In the genomic region with DNA sequence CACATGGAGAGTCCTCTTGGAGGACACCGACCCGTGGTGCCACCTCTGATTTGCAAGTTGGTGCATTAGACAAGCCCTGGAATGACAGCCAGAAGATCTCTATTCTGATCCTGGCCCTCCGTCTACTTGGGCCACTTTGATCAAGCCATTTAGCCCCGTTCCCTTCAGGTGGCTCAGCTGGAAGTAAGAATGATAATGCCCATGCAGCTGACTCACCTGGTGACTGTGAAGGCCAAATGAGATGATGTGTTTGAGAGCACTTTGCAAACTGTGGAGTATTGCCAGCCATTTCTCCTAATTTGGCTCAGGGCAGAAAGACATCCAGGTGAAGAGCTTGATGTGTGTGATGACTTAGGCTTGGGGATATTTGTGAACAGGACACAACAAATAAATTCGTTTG, we compare ENCODE assay signal across 20 cellular contexts.
DNase-seq lines count a peak whose midpoint lies in the region; ATAC-seq and TF ChIP-seq lines count a peak whose summit lies in the region.
"Had no signal": no experiment of that assay in that cellular context is flagged by ENCODE, and none has a peak within 500 bp of the region (broad histone marks: within the 10 kb centered on the region; RNA-seq: fewer than 3 reads in every experiment).

No MANE protein-coding gene starts in this region.

- H3K4me3 ChIP-seq in HUES6 (ENCODE audit: low read depth, low read length) (no peak overlapping the region), sigmoid colon (no peak overlapping the region)
- H3K4me3 ChIP-seq: mucosa of descending colon, SK-N-MC, stomach had no signal

- no peaks in the 10 kb centered on the region for H3K27me3 ChIP-seq in HUES6 (ENCODE audit: control insufficient read depth, insufficient read depth, low read length)
- H3K27me3 ChIP-seq in sigmoid colon, result no peaks in the 10 kb centered on the region
- H3K27me3 ChIP-seq: stomach had no signal

- DNase-seq in NCI-H2081 treated with DMSO at 0.1 percent for 48 hours (lab: John Stamatoyannopoulos, UW), result peak; percentile 61
- DNase-seq in caudate nucleus (lab: John Stamatoyannopoulos, UW), result no peak
- DNase-seq in sigmoid colon, result no peak
- no peak for DNase-seq in effector memory CD8-positive, alpha-beta T cell
- DNase-seq in COR-L47 (lab: John Stamatoyannopoulos, UW), result no peak
- DNase-seq: activated CD8-positive, alpha-beta T cell treated with anti-CD3 and anti-CD28 coated beads, Interleukin-2, amount 10 ng/mL, durations not matched to agents 7 days and 5 days; activated naive CD4-positive, alpha-beta T cell treated with Interleukin-2 at 50 U/mL for 16 hours; activated T-cell treated with anti-CD3 and anti-CD28 coated beads, Interleukin-2, amount 50 U/mL, for 1 hour; anterior cingulate cortex; CD8-positive, alpha-beta T cell; cerebellar nuclear complex; immature natural killer cell; Karpas-422; mucosa of descending colon; NK-92 treated with Interleukin-12 subunit alpha and Interleukin-12 subunit beta, amount 100 ng/mL, for 24 hours; stomach had no signal

- no peaks in the 10 kb centered on the region for H3K9me3 Mint-ChIP-seq in effector memory CD8-positive, alpha-beta T cell
- H3K9me3 Mint-ChIP-seq: CD8-positive, alpha-beta T cell; immature natural killer cell had no signal

- ATAC-seq in effector memory CD8-positive, alpha-beta T cell (replicated peaks), result no peak
- ATAC-seq in HG02970 (IDR thresholded peaks at IDR 0.05; ENCODE audit: low FRiP score, unreplicated experiment) (no peak), HG03045 (IDR thresholded peaks at IDR 0.05; ENCODE audit: unreplicated experiment) (no peak)
- ATAC-seq: activated CD8-positive, alpha-beta T cell treated with anti-CD3 and anti-CD28 coated beads, Interleukin-2, amount 10 ng/mL, durations not matched to agents 7 days and 5 days; CD8-positive, alpha-beta T cell; mucosa of descending colon had no signal

- no peak overlapping the region for H3K27ac ChIP-seq in HUES6 (ENCODE audit: low read depth, low read length)
- H3K27ac ChIP-seq in caudate nucleus (ENCODE audit: low read depth, low read length), result peak overlapping the region; percentile 93
- H3K27ac ChIP-seq in sigmoid colon, result peak overlapping the region; percentile 14 to 84 (median 81)
- H3K27ac ChIP-seq: SK-N-MC, stomach had no signal

- intact Hi-C loops in sigmoid colon (cut with DNase I), result no loop called here

- TF ChIP-seq CTCF in sigmoid colon (IDR thresholded peaks at IDR 0.05), result no peak

- H3K9me3 ChIP-seq in HUES6 (ENCODE audit: control insufficient read depth, insufficient read depth, low read depth, low read length), result no peaks in the 10 kb centered on the region
- no peaks in the 10 kb centered on the region for H3K9me3 ChIP-seq in sigmoid colon
- H3K9me3 ChIP-seq: mucosa of descending colon, stomach had no signal

- no peak for TF ChIP-seq EP300 in sigmoid colon (IDR thresholded peaks at IDR 0.05)

- no peaks in the 10 kb centered on the region for H3K27me3 Mint-ChIP-seq in effector memory CD8-positive, alpha-beta T cell

- H3K36me3 Mint-ChIP-seq in effector memory CD8-positive, alpha-beta T cell (ENCODE audit: insufficient read depth), result no peaks in the 10 kb centered on the region
- H3K36me3 Mint-ChIP-seq: CD8-positive, alpha-beta T cell; immature natural killer cell had no signal

- H3K4me1 Mint-ChIP-seq in effector memory CD8-positive, alpha-beta T cell (ENCODE audit: low read depth in 2 of 2), result peaks cover 4 to 12% of the 10 kb centered on the region in 2 donors

- TF ChIP-seq POLR2A in sigmoid colon (IDR thresholded peaks at IDR 0.05), result no peak

- no peak overlapping the region for H3K27ac Mint-ChIP-seq in effector memory CD8-positive, alpha-beta T cell
- H3K27ac Mint-ChIP-seq: activated CD8-positive, alpha-beta T cell treated with anti-CD3 and anti-CD28 coated beads, Interleukin-2, amount 10 ng/mL, durations not matched to agents 7 days and 5 days; CD8-positive, alpha-beta T cell had no signal

- H3K36me3 ChIP-seq in HUES6 (ENCODE audit: control insufficient read depth, insufficient read depth, low read length), result no peaks in the 10 kb centered on the region
- H3K36me3 ChIP-seq in sigmoid colon, result peaks cover 0 to 6% (median 0%) of the 10 kb centered on the region in 4 donors

- WGBS in sigmoid colon, 2 donors, result 95 to 96% methylated on average over 5 of the region's 5 CpGs

- peak overlapping the region; percentile 40 for H3K9ac ChIP-seq in HUES6 (ENCODE audit: low read length)

- peaks cover 56% of the 10 kb centered on the region for H3K4me1 ChIP-seq in HUES6 (ENCODE audit: control insufficient read depth, insufficient read depth, low read length)
- peaks cover 0 to 71% (median 63%) of the 10 kb centered on the region in 4 donors for H3K4me1 ChIP-seq in sigmoid colon

- H3K4me3 Mint-ChIP-seq in effector memory CD8-positive, alpha-beta T cell, result no peak overlapping the region
- H3K4me3 Mint-ChIP-seq: activated CD8-positive, alpha-beta T cell treated with anti-CD3 and anti-CD28 coated beads, Interleukin-2, amount 10 ng/mL, durations not matched to agents 7 days and 5 days; CD8-positive, alpha-beta T cell; immature natural killer cell had no signal
